16 cellular contexts compared by ENCODE assay signal in genomic region chr9:1732670-1733069, GRCh38.
DNase-seq lines count a peak whose midpoint lies in the region; ATAC-seq and TF ChIP-seq lines count a peak whose summit lies in the region.
"Had no signal": no experiment of that assay in that cellular context is flagged by ENCODE, and none has a peak within 500 bp of the region (broad histone marks: within the 10 kb centered on the region; RNA-seq: fewer than 3 reads in every experiment).

No MANE protein-coding gene starts in this region.

- no peak overlapping the region for H3K4me3 Mint-ChIP-seq in activated CD4-positive, alpha-beta memory T cell treated with anti-CD3 and anti-CD28 coated beads, Interleukin-2, amount 10 ng/mL, durations not matched to agents 7 days and 5 days
- H3K4me3 Mint-ChIP-seq: activated CD4-positive, alpha-beta T cell treated with anti-CD3 and anti-CD28 coated beads, Interleukin-2, amount 10 ng/mL, durations not matched to agents 7 days and 5 days; CD4-positive, CD25-positive, alpha-beta regulatory T cell; natural killer cell treated with Interleukin-12 subunit alpha and Interleukin-12 subunit beta and Interleukin-15 and Interleukin-18, amount 100 ng/mL, for 72 hours had no signal

- H3K4me3 ChIP-seq in A673 (ENCODE audit: low read depth, low read length, poor library complexity, severe bottlenecking) (no peak overlapping the region), GM12865 (ENCODE audit: low read depth, low read length) (no peak overlapping the region)
- H3K4me3 ChIP-seq: right atrium auricular region, SJSA1 had no signal

- no peak overlapping the region for H3K27ac Mint-ChIP-seq in activated CD4-positive, alpha-beta memory T cell treated with anti-CD3 and anti-CD28 coated beads, Interleukin-2, amount 10 ng/mL, durations not matched to agents 7 days and 5 days
- H3K27ac Mint-ChIP-seq: activated CD4-positive, alpha-beta T cell treated with anti-CD3 and anti-CD28 coated beads, Interleukin-2, amount 10 ng/mL, durations not matched to agents 7 days and 5 days; activated T-helper 2 cell treated with anti-CD3 and anti-CD28 coated beads, Interferon-gamma antibody, Interleukin-2, Interleukin-4, amounts not matched to agents 10 μg/mL and 5 μg/mL and 100 μg/mL, durations not matched to agents 14 hours and 24 hours and 36 hours; CD4-positive, CD25-positive, alpha-beta regulatory T cell; natural killer cell treated with Interleukin-12 subunit alpha and Interleukin-12 subunit beta and Interleukin-15 and Interleukin-18, amount 100 ng/mL, for 72 hours had no signal

- POLR2A ChIA-PET in A673 (lab: Charles Lee; ENCODE audit: low non-redundant PET) = no interaction called here
- POLR2A ChIA-PET in activated CD4-positive, alpha-beta memory T cell treated with anti-CD3 and anti-CD28 coated beads, Interleukin-2, amount 10 ng/mL, durations not matched to agents 7 days and 5 days (lab: Charles Lee) = no interaction called here

- H3K4me1 ChIP-seq in A673 (ENCODE audit: insufficient read depth, low read length, poor library complexity, severe bottlenecking) = no peaks in the 10 kb centered on the region
- H3K4me1 ChIP-seq: right atrium auricular region, SJSA1 had no signal

- ATAC-seq in GM21360 (IDR thresholded peaks at IDR 0.05; ENCODE audit: unreplicated experiment) (no peak), HG03378 (IDR thresholded peaks at IDR 0.05; ENCODE audit: unreplicated experiment) (no peak)
- ATAC-seq: left colon; natural killer cell treated with Interleukin-12 subunit alpha and Interleukin-12 subunit beta and Interleukin-15 and Interleukin-18, amount 100 ng/mL, for 72 hours had no signal

- H3K36me3 ChIP-seq in A673 (ENCODE audit: insufficient read depth, low read length, poor library complexity, severe bottlenecking) = no peaks in the 10 kb centered on the region
- H3K36me3 ChIP-seq: right atrium auricular region, SJSA1 had no signal

- CTCF ChIA-PET in A673 (lab: Charles Lee) = no interaction called here
- CTCF ChIA-PET in activated CD4-positive, alpha-beta memory T cell treated with anti-CD3 and anti-CD28 coated beads, Interleukin-2, amount 10 ng/mL, durations not matched to agents 7 days and 5 days (lab: Charles Lee) = interaction anchor here (0.8 to 1.5 kb wide), 5 partner anchors 11 to 272 kb away, joined by 3 to 6 read pairs (median 3); no protein-coding TSS in a partner anchor

- intact Hi-C loops in A673 (cut with micrococcal nuclease; ENCODE audit: unreplicated experiment) = no loop called here

- no peaks in the 10 kb centered on the region for H3K36me3 Mint-ChIP-seq in activated CD4-positive, alpha-beta memory T cell treated with anti-CD3 and anti-CD28 coated beads, Interleukin-2, amount 10 ng/mL, durations not matched to agents 7 days and 5 days (ENCODE audit: low read depth)
- H3K36me3 Mint-ChIP-seq: CD4-positive, CD25-positive, alpha-beta regulatory T cell; natural killer cell treated with Interleukin-12 subunit alpha and Interleukin-12 subunit beta and Interleukin-15 and Interleukin-18, amount 100 ng/mL, for 72 hours had no signal

- peaks cover 3% of the 10 kb centered on the region for H3K27me3 ChIP-seq in A673 (replicated peaks; ENCODE audit: insufficient read depth, low read depth, low read length, poor library complexity)
- H3K27me3 ChIP-seq: right atrium auricular region, SJSA1 had no signal

- H3K9me3 Mint-ChIP-seq in activated CD4-positive, alpha-beta memory T cell treated with anti-CD3 and anti-CD28 coated beads, Interleukin-2, amount 10 ng/mL, durations not matched to agents 7 days and 5 days = no peaks in the 10 kb centered on the region
- H3K9me3 Mint-ChIP-seq: activated CD4-positive, alpha-beta T cell treated with anti-CD3 and anti-CD28 coated beads, Interleukin-2, amount 10 ng/mL, durations not matched to agents 7 days and 5 days; activated T-helper 2 cell treated with anti-CD3 and anti-CD28 coated beads, Interferon-gamma antibody, Interleukin-2, Interleukin-4, amounts not matched to agents 10 μg/mL and 5 μg/mL and 100 μg/mL, durations not matched to agents 14 hours and 24 hours and 36 hours; natural killer cell treated with Interleukin-12 subunit alpha and Interleukin-12 subunit beta and Interleukin-15 and Interleukin-18, amount 100 ng/mL, for 72 hours had no signal

- no peaks in the 10 kb centered on the region for H3K9me3 ChIP-seq in A673 (ENCODE audit: low read depth, low read length, poor library complexity, severe bottlenecking)
- H3K9me3 ChIP-seq: right atrium auricular region, SJSA1 had no signal

- no peaks in the 10 kb centered on the region for H3K4me1 Mint-ChIP-seq in activated CD4-positive, alpha-beta memory T cell treated with anti-CD3 and anti-CD28 coated beads, Interleukin-2, amount 10 ng/mL, durations not matched to agents 7 days and 5 days
- H3K4me1 Mint-ChIP-seq: activated CD4-positive, alpha-beta T cell treated with anti-CD3 and anti-CD28 coated beads, Interleukin-2, amount 10 ng/mL, durations not matched to agents 7 days and 5 days; CD4-positive, CD25-positive, alpha-beta regulatory T cell had no signal

- H3K27me3 Mint-ChIP-seq in activated CD4-positive, alpha-beta memory T cell treated with anti-CD3 and anti-CD28 coated beads, Interleukin-2, amount 10 ng/mL, durations not matched to agents 7 days and 5 days = no peaks in the 10 kb centered on the region
- H3K27me3 Mint-ChIP-seq: activated CD4-positive, alpha-beta T cell treated with anti-CD3 and anti-CD28 coated beads, Interleukin-2, amount 10 ng/mL, durations not matched to agents 7 days and 5 days had no signal

- BruUV-seq in A673 (replicated peaks; lab: Mats Ljungman, UMichigan) = no TSS peak

- DNase-seq in A673 (ENCODE audit: low spot score) = peak; percentile 30
- DNase-seq in GM12865 (ENCODE audit: low read depth) = peak; percentile 35
- DNase-seq in T-helper 2 cell = no peak
- DNase-seq in activated CD4-positive, alpha-beta memory T cell treated with anti-CD3 and anti-CD28 coated beads, Interleukin-2, amount 10 ng/mL, durations not matched to agents 7 days and 5 days = no peak
- DNase-seq: activated CD4-positive, alpha-beta T cell treated with anti-CD3 and anti-CD28 coated beads, Interleukin-2, amount 10 ng/mL, durations not matched to agents 7 days and 5 days; CD4-positive, CD25-positive, alpha-beta regulatory T cell; effector memory CD4-positive, alpha-beta T cell; left colon had no signal

- TF ChIP-seq CTCF in A673 (conservative IDR thresholded peaks at IDR 0.05; ENCODE audit: low read depth, low read length) = peak; percentile 68
- TF ChIP-seq CTCF in GM12865 (IDR thresholded peaks at IDR 0.05; ENCODE audit: insufficient read depth, low read depth, low read length, missing control alignments) = peak; percentile 43
- peak; percentile 58 for TF ChIP-seq CTCF in LNCAP (IDR thresholded peaks at IDR 0.05)
- peak; percentile 61 for TF ChIP-seq CTCF in VCaP (conservative IDR thresholded peaks at IDR 0.05)

- H3K27ac ChIP-seq in A673 (ENCODE audit: low read depth, low read length, poor library complexity, severe bottlenecking) = no peak overlapping the region
- H3K27ac ChIP-seq in VCaP = no peak overlapping the region
- H3K27ac ChIP-seq: right atrium auricular region, SJSA1 had no signal

Comparison
In these comparisons a context has a peak if more than half of its experiments do, and no peak if none do; other contexts are left out.
1. DNase-seq: peak in A673 (single experiment) and GM12865 (single experiment); none in T-helper 2 cell (0 of 5) and activated CD4-positive, alpha-beta memory T cell treated with anti-CD3 and anti-CD28 coated beads, Interleukin-2, amount 10 ng/mL, durations not matched to agents 7 days and 5 days (single experiment).
2. Peak in every context shown above with its lines, with median percentiles within 50 percentile points of each other: CTCF ChIP-seq.